Comparison of ENCODE assay signal across 25 cellular contexts in genomic region chr12:82504411-82504810, GRCh38.
"Had no signal": no experiment of that assay in that cellular context is flagged by ENCODE, and none has a peak within 500 bp of the region (broad histone marks: within the 10 kb centered on the region; RNA-seq: fewer than 3 reads in every experiment).

No MANE protein-coding gene starts in this region.

- H3K36me3 Mint-ChIP-seq: naive thymus-derived CD4-positive, alpha-beta T cell had no signal

- ATAC-seq: effector memory CD8-positive, alpha-beta T cell; gastrocnemius medialis; heart left ventricle; left lung; naive thymus-derived CD4-positive, alpha-beta T cell; right cardiac atrium; stimulated activated naive CD8-positive, alpha-beta T cell treated with anti-CD3 and anti-CD28 coated beads, Interleukin-15, amount 100 ng/mL, for 72 hours; upper lobe of right lung had no signal

- H3K27ac Mint-ChIP-seq: effector memory CD8-positive, alpha-beta T cell; naive thymus-derived CD4-positive, alpha-beta T cell; nephron progenitor cell; stimulated activated naive CD8-positive, alpha-beta T cell treated with anti-CD3 and anti-CD28 coated beads, Interleukin-15, amount 100 ng/mL, for 72 hours had no signal

- H3K9me3 Mint-ChIP-seq: nephron progenitor cell; stimulated activated naive CD8-positive, alpha-beta T cell treated with anti-CD3 and anti-CD28 coated beads, Interleukin-15, amount 100 ng/mL, for 72 hours had no signal

- H3K9me3 ChIP-seq: esophagus squamous epithelium, gastrocnemius medialis, heart left ventricle, left lung, prostate gland, suprapubic skin, transverse colon, upper lobe of right lung, uterus had no signal

- H3K27ac ChIP-seq: esophagus squamous epithelium, gastrocnemius medialis, heart left ventricle, hepatocyte, left lung, prostate gland, suprapubic skin, transverse colon, upper lobe of right lung, uterus had no signal

- H3K4me3 ChIP-seq: esophagus squamous epithelium, gastrocnemius medialis, heart left ventricle, hepatocyte, left lung, prostate gland, suprapubic skin, transverse colon, upper lobe of right lung, uterus had no signal

- H3K27me3 Mint-ChIP-seq: effector memory CD8-positive, alpha-beta T cell had no signal

- H3K36me3 ChIP-seq: esophagus squamous epithelium, gastrocnemius medialis, heart left ventricle, left lung, prostate gland, suprapubic skin, transverse colon, upper lobe of right lung, uterus had no signal

- DNase-seq: cortex of kidney; effector memory CD8-positive, alpha-beta T cell; esophagus squamous epithelium; foreskin fibroblast; gastrocnemius medialis; heart left ventricle; kidney; left lung; mesenchymal stem cell; midbrain; naive thymus-derived CD4-positive, alpha-beta T cell; nephron progenitor cell; nucleus accumbens; right cardiac atrium; small intestine; stimulated activated CD4-positive, alpha-beta T cell treated with anti-CD3 and anti-CD28 coated beads, Interleukin-15, amount 100 ng/mL, for 24 hours; stimulated activated CD4-positive, alpha-beta T cell treated with anti-CD3 and anti-CD28 coated beads, Interleukin-2, amount 100 ng/mL, for 48 hours; stimulated activated naive CD4-positive, alpha-beta T cell; stimulated activated naive CD8-positive, alpha-beta T cell treated with anti-CD3 and anti-CD28 coated beads, Interleukin-15, amount 100 ng/mL, for 72 hours; transverse colon; upper lobe of right lung; uterus had no signal

- H3K4me3 Mint-ChIP-seq: effector memory CD8-positive, alpha-beta T cell; naive thymus-derived CD4-positive, alpha-beta T cell; nephron progenitor cell; stimulated activated naive CD8-positive, alpha-beta T cell treated with anti-CD3 and anti-CD28 coated beads, Interleukin-15, amount 100 ng/mL, for 72 hours had no signal

- H3K79me2 ChIP-seq: hepatocyte had no signal

- H3K4me2 ChIP-seq: hepatocyte had no signal

- H3K4me1 Mint-ChIP-seq: naive thymus-derived CD4-positive, alpha-beta T cell; nephron progenitor cell; stimulated activated naive CD8-positive, alpha-beta T cell treated with anti-CD3 and anti-CD28 coated beads, Interleukin-15, amount 100 ng/mL, for 72 hours had no signal

- H2AFZ ChIP-seq: hepatocyte had no signal

- H3K27me3 ChIP-seq: esophagus squamous epithelium, gastrocnemius medialis, heart left ventricle, hepatocyte, left lung, suprapubic skin, transverse colon, upper lobe of right lung, uterus had no signal

- H3K4me1 ChIP-seq: esophagus squamous epithelium, gastrocnemius medialis, heart left ventricle, left lung, prostate gland, suprapubic skin, transverse colon, upper lobe of right lung, uterus had no signal
